Comparison of ENCODE assay signal across 21 cellular contexts in genomic region chr20:58714923-58715708, GRCh38. TPM values are rescaled to one million over a fixed set of nuclear protein-coding genes. Genes with fewer than 3 reads are reported as not detected.
A peak's percentile ranks its signal among the peaks of the same experiment; 100 is the strongest.
DNase-seq lines count a peak whose midpoint lies in the region; ATAC-seq, FAIRE-seq and TF ChIP-seq lines count a peak whose summit lies in the region.
"Had no signal": no experiment of that assay in that cellular context is flagged by ENCODE, and none has a peak within 500 bp of the region (broad histone marks: within the 10 kb centered on the region; RNA-seq: fewer than 3 reads in every experiment).

No MANE protein-coding gene starts in this region.

- TF ChIP-seq CTCF in DND-41 (IDR thresholded peaks at IDR 0.05; ENCODE audit: borderline replicate concordance, extremely low read depth, low read length, poor library complexity, severe bottlenecking) = no peak
- TF ChIP-seq CTCF in GM12878 (IDR thresholded peaks at IDR 0.05 in 2 of 3, conservative IDR thresholded peaks at IDR 0.05 in 1 of 3; ENCODE audit: control insufficient read depth in 2 of 3, extremely low read depth in 1 of 3, insufficient read depth in 1 of 3, low read depth in 3 of 3, low read length in 3 of 3) = no peak
- no peak for TF ChIP-seq CTCF in lower leg skin (IDR thresholded peaks at IDR 0.05)
- TF ChIP-seq CTCF in MM.1S (IDR thresholded peaks at IDR 0.05; ENCODE audit: low read length) = no peak

- H3K9me2 ChIP-seq in MM.1S (replicated peaks; ENCODE audit: insufficient read depth, low read length) = no peaks in the 10 kb centered on the region

- in situ Hi-C loops in GM12878 (cut with MboI) = no loop called here

- intact Hi-C loops in GM12878 (cut with micrococcal nuclease; ENCODE audit: unreplicated experiment) = no loop called here
- intact Hi-C loops in lower leg skin (cut with DNase I; ENCODE audit: low total_unique reads) = no loop called here

- H3K9me3 ChIP-seq in DND-41 (ENCODE audit: insufficient read depth, low read length, severe bottlenecking) (no peaks in the 10 kb centered on the region), GM12878 (replicated peaks; ENCODE audit: control insufficient read depth, insufficient read depth, low read length) (no peaks in the 10 kb centered on the region), MM.1S (replicated peaks; ENCODE audit: insufficient read depth, low read length) (no peaks in the 10 kb centered on the region)
- H3K9me3 ChIP-seq: ascending aorta, right lobe of liver, vagina had no signal

- TF ChIP-seq EP300 in GM12878 (IDR thresholded peaks at IDR 0.05; ENCODE audit: borderline replicate concordance in 1 of 2, control insufficient read depth in 1 of 2, low read depth in 2 of 2, low read length in 2 of 2) = no peak

- DNase-seq in AG08396 (ENCODE audit: low spot score) (peak; percentile 4), DND-41 (peak; percentile 4), GM12878 (ENCODE audit: low read depth, low spot score) (no peak), lower leg skin (ENCODE audit: low spot score in 2 of 2) (peak; percentile 13 to 74), HUDEP-2 (lab: John Stamatoyannopoulos, UW; ENCODE audit: unreplicated experiment in 76 of 76) (no peak), OCI-M1 (lab: John Stamatoyannopoulos, UW) (no peak), MM.1S (no peak)
- DNase-seq: activated CD4-positive, CD25-positive, alpha-beta regulatory T cell; DMS79 treated with DMSO at 0.1 percent for 48 hours; effector memory CD4-positive, alpha-beta T cell; foreskin fibroblast; immature natural killer cell; NCI-H1092; NCI-H226; stimulated activated naive CD4-positive, alpha-beta T cell treated with Interleukin-2 at 50 U/mL for 16 hours; SW 1271 had no signal

- no peaks in the 10 kb centered on the region for H3K4me1 ChIP-seq in DND-41 (ENCODE audit: insufficient read depth, low read length)
- H3K4me1 ChIP-seq in GM12878 (ENCODE audit: control insufficient read depth, insufficient read depth, low read length) = no peaks in the 10 kb centered on the region
- H3K4me1 ChIP-seq in MM.1S (ENCODE audit: low read length) = no peaks in the 10 kb centered on the region
- H3K4me1 ChIP-seq: ascending aorta, right lobe of liver, vagina had no signal

- H3K4me3 ChIP-seq in DND-41 (ENCODE audit: low read depth in 1 of 2, low read length in 2 of 2) = no peak overlapping the region
- H3K4me3 ChIP-seq in GM12878 = no peak overlapping the region
- H3K4me3 ChIP-seq in lower leg skin (ENCODE audit: low read depth, poor library complexity, severe bottlenecking) = no peak overlapping the region
- no peak overlapping the region for H3K4me3 ChIP-seq in MM.1S (ENCODE audit: low read length)
- H3K4me3 ChIP-seq: ascending aorta, right lobe of liver, vagina had no signal

- no peaks in the 10 kb centered on the region for H3F3A ChIP-seq in MM.1S (ENCODE audit: insufficient read depth, low read length)

- CTCF ChIA-PET in GM12878 (lab: Yijun Ruan, JAX) = no interaction called here

- H3K79me2 ChIP-seq in DND-41 (ENCODE audit: insufficient read depth, low read length) (no peaks in the 10 kb centered on the region), GM12878 (ENCODE audit: control insufficient read depth, insufficient read depth, low read length) (no peaks in the 10 kb centered on the region), MM.1S (ENCODE audit: low read length) (no peaks in the 10 kb centered on the region)

- H3K4me2 ChIP-seq in DND-41 (ENCODE audit: insufficient read depth, low read length) = no peak overlapping the region
- no peak overlapping the region for H3K4me2 ChIP-seq in GM12878 (ENCODE audit: control insufficient read depth, insufficient read depth)
- H3K4me2 ChIP-seq in MM.1S (ENCODE audit: low read depth, low read length) = no peak overlapping the region

- no peak overlapping the region for H3K27ac ChIP-seq in DND-41 (ENCODE audit: low read length)
- no peak overlapping the region for H3K27ac ChIP-seq in GM12878 (ENCODE audit: control insufficient read depth, insufficient read depth)
- no peak overlapping the region for H3K27ac ChIP-seq in MM.1S (ENCODE audit: low read length)
- H3K27ac ChIP-seq: ascending aorta, right lobe of liver, vagina had no signal

- POLR2A ChIA-PET in GM12878 (lab: Charles Lee) = no interaction called here

- peaks cover 4% of the 10 kb centered on the region for H4K20me1 ChIP-seq in DND-41 (ENCODE audit: insufficient read depth, low read length)
- H4K20me1 ChIP-seq in GM12878 (ENCODE audit: control insufficient read depth, insufficient read depth) = no peaks in the 10 kb centered on the region
- H4K20me1 ChIP-seq in MM.1S (ENCODE audit: insufficient read depth, low read length) = no peaks in the 10 kb centered on the region

- ATAC-seq in DND-41 (ENCODE audit: insufficient read depth, low read depth) (no peak), GM12878 (no peak), HG03097 (IDR thresholded peaks at IDR 0.05; ENCODE audit: low FRiP score, unreplicated experiment) (no peak)
- ATAC-seq: activated T-helper 17 cell treated with anti-CD3 and anti-CD28 coated beads, Interleukin-2, amount 50 U/mL, for 72 hours had no signal

- H3K9ac ChIP-seq in DND-41 (ENCODE audit: low read depth, low read length) (no peak overlapping the region), GM12878 (ENCODE audit: control insufficient read depth, insufficient read depth, low read length) (no peak overlapping the region), MM.1S (ENCODE audit: low read length) (no peak overlapping the region)

- H3K36me3 ChIP-seq in DND-41 (ENCODE audit: insufficient read depth, low read length) = peaks cover 15% of the 10 kb centered on the region; the same call in 1 of the 2 replicates
- H3K36me3 ChIP-seq in GM12878 (ENCODE audit: control insufficient read depth in 2 of 2, insufficient read depth in 2 of 2, low read length in 1 of 2) = no peaks in the 10 kb centered on the region
- no peaks in the 10 kb centered on the region for H3K36me3 ChIP-seq in MM.1S (replicated peaks; ENCODE audit: insufficient read depth, low read length)
- H3K36me3 ChIP-seq: right lobe of liver, vagina had no signal

- H2AFZ ChIP-seq in DND-41 (ENCODE audit: low read depth, low read length) (no peak overlapping the region), GM12878 (ENCODE audit: control insufficient read depth, low read depth, low read length) (no peak overlapping the region), MM.1S (ENCODE audit: low read length) (no peak overlapping the region)

- FAIRE-seq in GM12878 (lab: Jason Lieb, UNC) = no peak

- RAD21 ChIA-PET in GM12878 (lab: Charles Lee; ENCODE audit: unreplicated experiment) = no interaction called here

- 77% methylated on average over 25 of the region's 25 CpGs for WGBS in GM12878 (ENCODE audit: insufficient coverage, insufficient replicate concordance, low lambda C conversion rate, missing lambda C conversion rate)
- WGBS in lower leg skin, 2 donors = 86 to 87% methylated on average over 25 of the region's 25 CpGs

- H3K27me3 ChIP-seq in DND-41 (ENCODE audit: insufficient read depth, low read length, poor library complexity) (no peaks in the 10 kb centered on the region), GM12878 (replicated peaks in 1 of 2; ENCODE audit: control insufficient read depth in 2 of 2, insufficient read depth in 2 of 2, low read length in 1 of 2) (no peaks in the 10 kb centered on the region), MM.1S (replicated peaks; ENCODE audit: insufficient read depth, low read length) (peaks cover 13% of the 10 kb centered on the region; the same call in 1 of the 2 replicates)
- H3K27me3 ChIP-seq: ascending aorta, right lobe of liver, vagina had no signal

- no peak for TF ChIP-seq RAD21 in GM12878 (IDR thresholded peaks at IDR 0.05; ENCODE audit: insufficient read depth, low read depth, low read length)

- TF ChIP-seq POLR2A in GM12878 (IDR thresholded peaks at IDR 0.05; ENCODE audit: low read depth, low read length) = no peak
- no peak for TF ChIP-seq POLR2A in lower leg skin (IDR thresholded peaks at IDR 0.05)

- BruUV-seq in GM12878 (replicated peaks; lab: Mats Ljungman, UMichigan) = TSS peak; percentile 65

- SMC1A ChIA-PET in GM12878 (lab: Charles Lee; ENCODE audit: uncharacterized antibody, unreplicated experiment) = no interaction called here

RNA-seq across cellular contexts. Expression of gene NPEPL1, which starts 22.5 kb away (rescaled TPM):
- total RNA-seq in GM12878 (2013; cell fraction: nucleolus; rRNA removed) = 28.9 and 36.2 TPM in 2 replicates
- total RNA-seq in GM12878 (2014; rRNA removed) (12.2 and 14.1 TPM in 2 replicates), GM12878 (2014; rRNA removed; fragmentation: Illumina TruSeq; extraction: Trizol) (8.0 and 9.0 TPM in 2 replicates), GM12878 (2021) (19.5 and 21.3 TPM in 2 replicates), lower leg skin (10 to 100 TPM; 21.7 to 37.9 (median 29.7) TPM)
- polyA plus RNA-seq in GM12878 (2011; ENCODE audit: low read depth) = 8.5 TPM
- polyA plus RNA-seq in GM12878 (2011; rRNA removed) (1.8 and 3.1 TPM in 2 replicates), GM12878 (2014; fragmentation: Illumina TruSeq; extraction: Trizol) (1.6 and 6.1 TPM in 2 replicates), GM12878 (2014; fragmentation: Nextera tagmentation; extraction: Ambion mirVana) (under 1 TPM; 0.08 to 0.80 TPM), GM12878 (2014; rRNA removed) (20.0 and 23.1 TPM in 2 replicates), GM12878 (2016; fragmentation: Nextera tagmentation; extraction: Ambion mirVana) (10 to 100 TPM; 11.4 to 13.1 TPM)
- 2.6 and 4.7 TPM in 2 replicates for polyA plus RNA-seq in GM12878 (2011; cell fraction: cytosol; rRNA removed)
- 94.4 and 121 TPM in 2 replicates for polyA plus RNA-seq in GM12878 (2011; cell fraction: nucleus; rRNA removed)
- 24.8 and 27.2 TPM in 2 replicates for polyA plus RNA-seq in GM12878 (2012)
- polyA minus RNA-seq in GM12878 (2011; rRNA and poly(A)+ RNA removed) = 0.88 and 3.5 TPM in 2 replicates
- polyA minus RNA-seq in GM12878 (2011; cell fraction: cytosol; rRNA and poly(A)+ RNA removed) = 1.6 and 3.2 TPM in 2 replicates
- polyA minus RNA-seq in GM12878 (2011; cell fraction: nucleus; rRNA and poly(A)+ RNA removed) = 11.4 and 21.0 TPM in 2 replicates

Comparison
In these comparisons a context has a peak if more than half of its experiments do, and no peak if none do; other contexts are left out.
1. DNase-seq: peak in AG08396 (single experiment), DND-41 (single experiment) and lower leg skin (2 of 2); none in GM12878 (single experiment), HUDEP-2 (0 of 76), OCI-M1 (single experiment) and MM.1S (single experiment).